Comparison of ENCODE assay signal across 16 cellular contexts in the genomic region with DNA sequence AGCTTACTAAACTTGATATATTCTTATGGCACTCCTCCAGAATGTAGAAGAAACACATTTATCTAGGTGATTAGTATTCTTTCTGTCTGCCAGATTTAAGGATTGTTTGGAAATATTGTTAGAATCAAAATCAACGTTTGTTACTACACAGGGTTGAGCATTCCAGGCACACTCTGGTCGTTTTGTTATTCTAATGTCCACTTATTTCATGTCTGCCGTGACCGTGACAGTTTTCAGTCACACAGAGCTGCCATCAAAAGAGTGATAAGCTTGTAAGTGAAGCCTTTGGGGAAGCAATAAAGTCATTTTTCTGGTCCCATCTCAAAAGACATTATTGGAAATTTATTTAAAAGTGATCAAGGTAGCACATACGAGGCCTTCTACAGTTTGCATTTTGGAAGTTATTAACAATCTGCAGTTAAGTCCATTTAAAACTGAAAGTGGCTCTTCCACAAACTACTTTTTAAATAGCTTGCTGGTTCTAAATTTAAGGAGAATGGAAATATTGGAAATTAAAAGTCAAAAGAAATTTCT. TPM values are rescaled to one million over a fixed set of nuclear protein-coding genes. Genes with fewer than 3 reads are reported as not detected.
DNase-seq lines count a peak whose midpoint lies in the region; ATAC-seq, FAIRE-seq and TF ChIP-seq lines count a peak whose summit lies in the region.
"Had no signal": no experiment of that assay in that cellular context is flagged by ENCODE, and none has a peak within 500 bp of the region (broad histone marks: within the 10 kb centered on the region; RNA-seq: fewer than 3 reads in every experiment).

No MANE protein-coding gene starts in this region.

- peak overlapping the region; percentile 64 for H3K9ac ChIP-seq in HepG2 (ENCODE audit: insufficient read depth, low read depth, low read length)

- ATAC-seq in HepG2: no peak
- ATAC-seq: activated T-helper 17 cell treated with anti-CD3 and anti-CD28 coated beads, Interleukin-2, amount 50 U/mL, for 72 hours; naive thymus-derived CD8-positive, alpha-beta T cell; stimulated activated naive CD8-positive, alpha-beta T cell treated with anti-CD3 and anti-CD28 coated beads, Interleukin-15, Interleukin-2, amounts not matched to agents 100 U/mL and 50 U/mL, for 24 hours had no signal

- H3K9me3 ChIP-seq in HepG2 (ENCODE audit: low read length): no peaks in the 10 kb centered on the region
- H3K9me3 ChIP-seq: SJCRH30 had no signal

- H4K20me1 ChIP-seq in HepG2 (ENCODE audit: insufficient read depth, low read length): no peaks in the 10 kb centered on the region

- CTCF ChIA-PET in HepG2 (lab: Yijun Ruan, JAX; ENCODE audit: low intra/inter-chr PET ratio, low total read pairs): no interaction called here

- TF ChIP-seq RAD21 in HepG2 (CRISPR knock-in tag; IDR thresholded peaks at IDR 0.05): no peak

- H3K4me3 Mint-ChIP-seq in HFFc6: peak overlapping the region; percentile 77
- H3K4me3 Mint-ChIP-seq: activated T-helper 17 cell treated with anti-CD3 and anti-CD28 coated beads, Interleukin-2, amount 50 U/mL, for 72 hours; CD4-positive, alpha-beta T cell; H9; naive thymus-derived CD8-positive, alpha-beta T cell had no signal

- H3K27ac Mint-ChIP-seq in HFFc6: peak overlapping the region; percentile 44; the same call in 1 of the 2 replicates
- H3K27ac Mint-ChIP-seq: activated T-helper 17 cell treated with anti-CD3 and anti-CD28 coated beads, Interleukin-2, amount 50 U/mL, for 72 hours; CD4-positive, alpha-beta T cell; naive thymus-derived CD8-positive, alpha-beta T cell had no signal

- peak overlapping the region; percentile 71 for H3K27ac ChIP-seq in HepG2 (ENCODE audit: extremely low read length, insufficient read depth, low read length)
- H3K27ac ChIP-seq: SJCRH30 had no signal

- no peaks in the 10 kb centered on the region for H3K9me3 Mint-ChIP-seq in HFFc6
- H3K9me3 Mint-ChIP-seq: activated T-helper 17 cell treated with anti-CD3 and anti-CD28 coated beads, Interleukin-2, amount 50 U/mL, for 72 hours; CD4-positive, alpha-beta T cell; H9; naive thymus-derived CD8-positive, alpha-beta T cell had no signal

- peaks cover 98% of the 10 kb centered on the region for H3K79me2 ChIP-seq in HepG2 (ENCODE audit: insufficient read depth, low read length)

- peak overlapping the region; percentile 66 for H3K4me2 ChIP-seq in HepG2 (ENCODE audit: low read depth, low read length)

- WGBS in HepG2 (ENCODE audit: low lambda C conversion rate): 27% methylated on average over 5 of the region's 5 CpGs

- peaks cover 0 to 1% of the 10 kb centered on the region in 2 experiments; a peak in 1 of 5 replicates for H3K36me3 ChIP-seq in HepG2 (replicated peaks in 1 of 2; ENCODE audit: control insufficient read depth in 1 of 2, insufficient read depth in 2 of 2, low read length in 2 of 2)
- H3K36me3 ChIP-seq: SJCRH30 had no signal

- DNase-seq in HFFc6 (no peak), choroid plexus epithelial cell (ENCODE audit: low read depth) (no peak), HepG2 (ENCODE audit: low spot score) (no peak), superior temporal gyrus (ENCODE audit: extremely low spot score) (peak; percentile 81), epidermal melanocyte (ENCODE audit: insufficient read length, low spot score) (no peak), COLO668 (lab: John Stamatoyannopoulos, UW; ENCODE audit: unreplicated experiment) (no peak), NCI-H82 (lab: John Stamatoyannopoulos, UW) (no peak)
- no peak for DNase-seq in stimulated activated CD4-positive, alpha-beta T cell treated with anti-CD3 and anti-CD28 coated beads, Interleukin-2, amount 100 ng/mL, for 48 hours
- DNase-seq: CD4-positive, alpha-beta T cell; H9; Kasumi-1; naive thymus-derived CD8-positive, alpha-beta T cell; NCI-H2171; SJCRH30; stimulated activated naive CD8-positive, alpha-beta T cell treated with anti-CD3 and anti-CD28 coated beads, Interleukin-15, Interleukin-2, amounts not matched to agents 100 U/mL and 50 U/mL, for 24 hours had no signal

- H2AFZ ChIP-seq in HepG2 (ENCODE audit: low read length): no peak overlapping the region

- H3K4me3 ChIP-seq in choroid plexus epithelial cell (ENCODE audit: low read depth, low read length) (peak overlapping the region; percentile 13), HepG2 (replicated peaks in 1 of 3; ENCODE audit: insufficient read depth in 1 of 3, low read depth in 2 of 3, low read length in 3 of 3) (peak overlapping the region in 2 of 3 experiments; percentile 18 to 35; a peak in 4 of 6 replicates)
- H3K4me3 ChIP-seq: SJCRH30 had no signal

- no peak for TF ChIP-seq CTCF in HFFc6 (IDR thresholded peaks at IDR 0.05)
- no peak for TF ChIP-seq CTCF in choroid plexus epithelial cell (conservative IDR thresholded peaks at IDR 0.05; ENCODE audit: low read depth, low read length)
- TF ChIP-seq CTCF in HepG2 (CRISPR knock-in tag; IDR thresholded peaks at IDR 0.05): no peak

- TF ChIP-seq EP300 in HepG2 (IDR thresholded peaks at IDR 0.05; ENCODE audit: low read depth in 2 of 2, low read length in 2 of 2) (no peak), HepG2 (CRISPR knock-in tag; IDR thresholded peaks at IDR 0.05; ENCODE audit: borderline replicate concordance) (no peak)

- TSS peak; percentile 1 for BruUV-seq in HepG2 (replicated peaks; lab: Mats Ljungman, UMichigan)

- peaks cover 2% of the 10 kb centered on the region for H3K27me3 Mint-ChIP-seq in HFFc6 (ENCODE audit: insufficient read depth)
- H3K27me3 Mint-ChIP-seq: activated T-helper 17 cell treated with anti-CD3 and anti-CD28 coated beads, Interleukin-2, amount 50 U/mL, for 72 hours; CD4-positive, alpha-beta T cell; naive thymus-derived CD8-positive, alpha-beta T cell had no signal

- no peak for FAIRE-seq in HepG2 (lab: Jason Lieb, UNC)

- TF ChIP-seq POLR2A in HepG2 (IDR thresholded peaks at IDR 0.05; ENCODE audit: insufficient read depth in 1 of 2, low read depth in 2 of 2, low read length in 2 of 2): no peak

- H3K4me1 ChIP-seq in HepG2 (ENCODE audit: insufficient read depth, low read length): peaks cover 95% of the 10 kb centered on the region
- H3K4me1 ChIP-seq: SJCRH30 had no signal

- intact Hi-C loops in HepG2 (cut with micrococcal nuclease; ENCODE audit: unreplicated experiment): loop anchor here (5.0 kb wide), 1 partner anchor 217 kb away; no protein-coding TSS in a partner anchor

- in situ Hi-C loops in HepG2 (cut with HindIII; ENCODE audit: extremely low pct_ligation_motif_present, low pct_unique_long_range_greater_than_20kb): no loop called here

- POLR2A ChIA-PET in HepG2 (lab: Yijun Ruan, JAX): interaction anchor here (1.0 kb wide), 1 partner anchor 38 kb away, joined by 5 read pairs; a partner anchor contains a TSS

- peaks cover 34% of the 10 kb centered on the region for H3K4me1 Mint-ChIP-seq in HFFc6 (ENCODE audit: low read depth)
- H3K4me1 Mint-ChIP-seq: activated T-helper 17 cell treated with anti-CD3 and anti-CD28 coated beads, Interleukin-2, amount 50 U/mL, for 72 hours had no signal

- no peaks in the 10 kb centered on the region for H3K36me3 Mint-ChIP-seq in HFFc6 (ENCODE audit: low read depth)

- H3K27me3 ChIP-seq in HepG2 (ENCODE audit: control insufficient read depth in 1 of 2, insufficient read depth in 2 of 2, low read length in 2 of 2): no peaks in the 10 kb centered on the region
- H3K27me3 ChIP-seq: SJCRH30 had no signal

TF ChIP-seq in HepG2, 621 proteins besides CTCF, POLR2A, EP300 and RAD21 (continues in another document):
- TF ChIP-seq ZNF230 (CRISPR knock-in tag; IDR thresholded peaks at IDR 0.05): no peak

RNA-seq across cellular contexts. Expression of a gene that starts 38.0 kb away (rescaled TPM):
- 10 to 100 TPM in 4 of 6 experiments, 1 to 10 TPM in 2; 8.5 to 11.3 (median 10.4) TPM for total RNA-seq in HFFc6 (2021; fragmentation: NEBNext Ultra II Directional; extraction: Animal tissue kit (Norgen Biotek cat#: 25700))
- total RNA-seq in HepG2 (2016; rRNA removed; fragmentation: Illumina TruSeq; extraction: Trizol): 14.8 and 28.5 TPM in 2 replicates
- total RNA-seq in HepG2 (2016; cell fraction: cytosol; rRNA removed; fragmentation: Illumina TruSeq; extraction: Trizol; ENCODE audit: low read depth): 8.1 and 8.4 TPM in 2 replicates
- 11.5 and 25.9 TPM in 2 replicates for total RNA-seq in HepG2 (2016; cell fraction: insoluble cytoplasmic fraction; rRNA removed; fragmentation: Illumina TruSeq; extraction: Trizol)
- 7.4 and 7.5 TPM in 2 replicates for total RNA-seq in HepG2 (2016; cell fraction: membrane; rRNA removed; fragmentation: Illumina TruSeq; extraction: Trizol)
- 110 and 115 TPM in 2 replicates for total RNA-seq in HepG2 (2016; cell fraction: nucleus; rRNA removed; fragmentation: Illumina TruSeq; extraction: Trizol)
- polyA plus RNA-seq in HepG2 (2011; rRNA removed): 14.1 and 14.7 TPM in 2 replicates
- polyA plus RNA-seq in HepG2 (2011; cell fraction: cytosol; rRNA removed): 11.0 and 12.6 TPM in 2 replicates
- 20.1 and 25.7 TPM in 2 replicates for polyA plus RNA-seq in HepG2 (2011; cell fraction: nucleus; rRNA removed)
- 4.5 and 5.7 TPM in 2 replicates for polyA plus RNA-seq in HepG2 (2012)
- 0.64 and 0.71 TPM in 2 replicates for polyA plus RNA-seq in HepG2 (2016; cell fraction: cytosol; fragmentation: Illumina TruSeq; extraction: Trizol; ENCODE audit: low read depth)
- 11.5 and 13.5 TPM in 2 replicates for polyA plus RNA-seq in HepG2 (2016; cell fraction: insoluble cytoplasmic fraction; fragmentation: Illumina TruSeq; extraction: Trizol; ENCODE audit: low read depth)
- polyA plus RNA-seq in HepG2 (2016; cell fraction: membrane; fragmentation: Illumina TruSeq; extraction: Trizol; ENCODE audit: low read depth): 3.0 and 3.1 TPM in 2 replicates
- polyA plus RNA-seq in HepG2 (2016; cell fraction: nucleus; fragmentation: Illumina TruSeq; extraction: Trizol; ENCODE audit: insufficient read depth, low read depth): 15.9 and 21.9 TPM in 2 replicates
- 62.5 and 117 TPM in 2 replicates for polyA minus RNA-seq in HepG2 (2011; rRNA and poly(A)+ RNA removed; ENCODE audit: low replicate concordance)
- polyA minus RNA-seq in HepG2 (2011; cell fraction: cytosol; rRNA and poly(A)+ RNA removed): 18.3 and 19.2 TPM in 2 replicates
- polyA minus RNA-seq in HepG2 (2011; cell fraction: nucleus; rRNA and poly(A)+ RNA removed): 167 and 202 TPM in 2 replicates
